ENCODE assay signal across 1 cellular context in genomic region chr16:70695351-70696070, GRCh38.
TF ChIP-seq lines count a peak whose summit lies in the region.

No MANE protein-coding gene starts in this region.

TF ChIP-seq in K562, 482 proteins besides CTCF, POLR2A, EP300 and RAD21 (continued from another document and continues in another):
- TF ChIP-seq BRD9 (IDR thresholded peaks at IDR 0.05; ENCODE audit: low read depth, partially characterized antibody) (peak; percentile 19), SP2 (IDR thresholded peaks at IDR 0.05; ENCODE audit: extremely low read depth, low read depth, low read length, poor library complexity, severe bottlenecking) (no peak), POLR2AphosphoS5 (IDR thresholded peaks at IDR 0.05; ENCODE audit: control insufficient read depth, insufficient read depth, low read depth, low read length) (peak; percentile 94), RCOR1 (IDR thresholded peaks at IDR 0.05; ENCODE audit: borderline replicate concordance in 1 of 2, low read depth in 2 of 2, low read length in 2 of 2) (peak in 1 of 2 experiments; percentile 89; a peak in 2 of 4 replicates), MNT (conservative IDR thresholded peaks at IDR 0.05) (peak in 1 of 2 experiments; percentile 44; a peak in 1 of 4 replicates), E2F8 (IDR thresholded peaks at IDR 0.05; ENCODE audit: low read depth, partially characterized antibody) (no peak), HDAC3 (IDR thresholded peaks at IDR 0.05; ENCODE audit: borderline replicate concordance, partially characterized antibody) (no peak), CCNT2 (IDR thresholded peaks at IDR 0.05; ENCODE audit: borderline replicate concordance, extremely low read depth, insufficient read length, low read depth, low read length) (peak; percentile 84), TAF9B (IDR thresholded peaks at IDR 0.05; ENCODE audit: partially characterized antibody) (no peak), ZNF395 (CRISPR knock-in tag; IDR thresholded peaks at IDR 0.05) (peak; percentile 87), CBFA2T3 (IDR thresholded peaks at IDR 0.05) (peak; percentile 98), CHD1 (IDR thresholded peaks at IDR 0.05; ENCODE audit: low read length) (no peak), ZNF589 (CRISPR knock-in tag; IDR thresholded peaks at IDR 0.05; ENCODE audit: low read depth) (peak; percentile 78; the same call in 1 of the 2 replicates), TBP (optimal IDR thresholded peaks at IDR 0.05; ENCODE audit: low read depth, low read length) (peak; percentile 38), RBFOX2 (IDR thresholded peaks at IDR 0.05; ENCODE audit: low read depth, low read length) (peak; percentile 54), ETS2 (tag; IDR thresholded peaks at IDR 0.05; ENCODE audit: borderline replicate concordance, poor library complexity, severe bottlenecking) (no peak), AFF4 (CRISPR knock-in tag; IDR thresholded peaks at IDR 0.05) (no peak), NCOR1 (IDR thresholded peaks at IDR 0.05) (peak; percentile 94), MCM2 (IDR thresholded peaks at IDR 0.05; ENCODE audit: low read depth) (no peak), ZNF316 (IDR thresholded peaks at IDR 0.05) (0 out of 2 replicates have a peak, but pooled peaks have one; percentile 16), TRIM24 (IDR thresholded peaks at IDR 0.05) (peak; percentile 87 to 92), ZFP36 (IDR thresholded peaks at IDR 0.05; ENCODE audit: low read depth, low read length, partially characterized antibody) (peak; percentile 24), POLR2H (tag; IDR thresholded peaks at IDR 0.05; ENCODE audit: low read depth) (no peak), SRSF9 (IDR thresholded peaks at IDR 0.05; ENCODE audit: borderline replicate concordance, low read depth, low read length) (no peak), ZKSCAN8 (CRISPR knock-in tag; IDR thresholded peaks at IDR 0.05) (0 out of 2 replicates have a peak, but pooled peaks have one; percentile 39), NR3C1 (CRISPR knock-in tag; IDR thresholded peaks at IDR 0.05) (no peak), MXI1 (IDR thresholded peaks at IDR 0.05; ENCODE audit: low read depth, low read length) (peak; percentile 20; the same call in 1 of the 2 replicates), PHB2 (IDR thresholded peaks at IDR 0.05; ENCODE audit: low read depth) (peak; percentile 67; the same call in 1 of the 2 replicates), GABPA (tag; conservative IDR thresholded peaks at IDR 0.05; ENCODE audit: low read depth) (peak; percentile 44), ZNF518B (CRISPR knock-in tag; IDR thresholded peaks at IDR 0.05) (no peak), HDAC1 (IDR thresholded peaks at IDR 0.05) (peak in 1 of 2 experiments; percentile 79; a peak in 2 of 4 replicates)
- TF ChIP-seq, protein P1, sequence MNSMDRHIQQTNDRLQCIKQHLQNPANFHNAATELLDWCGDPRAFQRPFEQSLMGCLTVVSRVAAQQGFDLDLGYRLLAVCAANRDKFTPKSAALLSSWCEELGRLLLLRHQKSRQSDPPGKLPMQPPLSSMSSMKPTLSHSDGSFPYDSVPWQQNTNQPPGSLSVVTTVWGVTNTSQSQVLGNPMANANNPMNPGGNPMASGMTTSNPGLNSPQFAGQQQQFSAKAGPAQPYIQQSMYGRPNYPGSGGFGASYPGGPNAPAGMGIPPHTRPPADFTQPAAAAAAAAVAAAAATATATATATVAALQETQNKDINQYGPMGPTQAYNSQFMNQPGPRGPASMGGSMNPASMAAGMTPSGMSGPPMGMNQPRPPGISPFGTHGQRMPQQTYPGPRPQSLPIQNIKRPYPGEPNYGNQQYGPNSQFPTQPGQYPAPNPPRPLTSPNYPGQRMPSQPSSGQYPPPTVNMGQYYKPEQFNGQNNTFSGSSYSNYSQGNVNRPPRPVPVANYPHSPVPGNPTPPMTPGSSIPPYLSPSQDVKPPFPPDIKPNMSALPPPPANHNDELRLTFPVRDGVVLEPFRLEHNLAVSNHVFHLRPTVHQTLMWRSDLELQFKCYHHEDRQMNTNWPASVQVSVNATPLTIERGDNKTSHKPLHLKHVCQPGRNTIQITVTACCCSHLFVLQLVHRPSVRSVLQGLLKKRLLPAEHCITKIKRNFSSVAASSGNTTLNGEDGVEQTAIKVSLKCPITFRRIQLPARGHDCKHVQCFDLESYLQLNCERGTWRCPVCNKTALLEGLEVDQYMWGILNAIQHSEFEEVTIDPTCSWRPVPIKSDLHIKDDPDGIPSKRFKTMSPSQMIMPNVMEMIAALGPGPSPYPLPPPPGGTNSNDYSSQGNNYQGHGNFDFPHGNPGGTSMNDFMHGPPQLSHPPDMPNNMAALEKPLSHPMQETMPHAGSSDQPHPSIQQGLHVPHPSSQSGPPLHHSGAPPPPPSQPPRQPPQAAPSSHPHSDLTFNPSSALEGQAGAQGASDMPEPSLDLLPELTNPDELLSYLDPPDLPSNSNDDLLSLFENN (IDR thresholded peaks at IDR 0.05; ENCODE audit: low read depth in 2 of 2, low read length in 2 of 2), result peak in 1 of 2 experiments; percentile 90; a peak in 2 of 4 replicates
- TF ChIP-seq, protein P2, sequence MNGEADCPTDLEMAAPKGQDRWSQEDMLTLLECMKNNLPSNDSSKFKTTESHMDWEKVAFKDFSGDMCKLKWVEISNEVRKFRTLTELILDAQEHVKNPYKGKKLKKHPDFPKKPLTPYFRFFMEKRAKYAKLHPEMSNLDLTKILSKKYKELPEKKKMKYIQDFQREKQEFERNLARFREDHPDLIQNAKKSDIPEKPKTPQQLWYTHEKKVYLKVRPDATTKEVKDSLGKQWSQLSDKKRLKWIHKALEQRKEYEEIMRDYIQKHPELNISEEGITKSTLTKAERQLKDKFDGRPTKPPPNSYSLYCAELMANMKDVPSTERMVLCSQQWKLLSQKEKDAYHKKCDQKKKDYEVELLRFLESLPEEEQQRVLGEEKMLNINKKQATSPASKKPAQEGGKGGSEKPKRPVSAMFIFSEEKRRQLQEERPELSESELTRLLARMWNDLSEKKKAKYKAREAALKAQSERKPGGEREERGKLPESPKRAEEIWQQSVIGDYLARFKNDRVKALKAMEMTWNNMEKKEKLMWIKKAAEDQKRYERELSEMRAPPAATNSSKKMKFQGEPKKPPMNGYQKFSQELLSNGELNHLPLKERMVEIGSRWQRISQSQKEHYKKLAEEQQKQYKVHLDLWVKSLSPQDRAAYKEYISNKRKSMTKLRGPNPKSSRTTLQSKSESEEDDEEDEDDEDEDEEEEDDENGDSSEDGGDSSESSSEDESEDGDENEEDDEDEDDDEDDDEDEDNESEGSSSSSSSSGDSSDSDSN (IDR thresholded peaks at IDR 0.05; ENCODE audit: borderline replicate concordance in 1 of 2, low read depth in 2 of 2, low read length in 2 of 2), result peak in 1 of 2 experiments; percentile 91; a peak in 2 of 4 replicates
- TF ChIP-seq, protein P3, sequence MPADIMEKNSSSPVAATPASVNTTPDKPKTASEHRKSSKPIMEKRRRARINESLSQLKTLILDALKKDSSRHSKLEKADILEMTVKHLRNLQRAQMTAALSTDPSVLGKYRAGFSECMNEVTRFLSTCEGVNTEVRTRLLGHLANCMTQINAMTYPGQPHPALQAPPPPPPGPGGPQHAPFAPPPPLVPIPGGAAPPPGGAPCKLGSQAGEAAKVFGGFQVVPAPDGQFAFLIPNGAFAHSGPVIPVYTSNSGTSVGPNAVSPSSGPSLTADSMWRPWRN (IDR thresholded peaks at IDR 0.05; ENCODE audit: low read depth), result no peak
- TF ChIP-seq, protein P4, sequence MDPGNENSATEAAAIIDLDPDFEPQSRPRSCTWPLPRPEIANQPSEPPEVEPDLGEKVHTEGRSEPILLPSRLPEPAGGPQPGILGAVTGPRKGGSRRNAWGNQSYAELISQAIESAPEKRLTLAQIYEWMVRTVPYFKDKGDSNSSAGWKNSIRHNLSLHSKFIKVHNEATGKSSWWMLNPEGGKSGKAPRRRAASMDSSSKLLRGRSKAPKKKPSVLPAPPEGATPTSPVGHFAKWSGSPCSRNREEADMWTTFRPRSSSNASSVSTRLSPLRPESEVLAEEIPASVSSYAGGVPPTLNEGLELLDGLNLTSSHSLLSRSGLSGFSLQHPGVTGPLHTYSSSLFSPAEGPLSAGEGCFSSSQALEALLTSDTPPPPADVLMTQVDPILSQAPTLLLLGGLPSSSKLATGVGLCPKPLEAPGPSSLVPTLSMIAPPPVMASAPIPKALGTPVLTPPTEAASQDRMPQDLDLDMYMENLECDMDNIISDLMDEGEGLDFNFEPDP (CRISPR knock-in tag; IDR thresholded peaks at IDR 0.05), result no peak
